Comparison of ENCODE assay signal across 24 cellular contexts in genomic region chr15:65077291-65077980, GRCh38. TPM values are rescaled to one million over a fixed set of nuclear protein-coding genes. Genes with fewer than 3 reads are reported as not detected.
DNase-seq lines count a peak whose midpoint lies in the region; ATAC-seq and TF ChIP-seq lines count a peak whose summit lies in the region.
"Had no signal": no experiment of that assay in that cellular context is flagged by ENCODE, and none has a peak within 500 bp of the region (broad histone marks: within the 10 kb centered on the region; RNA-seq: fewer than 3 reads in every experiment).

No MANE protein-coding gene starts in this region.

- H3K27me3 Mint-ChIP-seq in dendritic cell treated with granulocyte-macrophage colony-stimulating factor and Interleukin-4, amounts not matched to agents 40 ng/mL and 50 ng/mL, for 4 days, result peaks cover 47% of the 10 kb centered on the region
- peaks cover 28% of the 10 kb centered on the region for H3K27me3 Mint-ChIP-seq in nephron progenitor cell (ENCODE audit: low read depth, poor library complexity)
- peaks cover 19% of the 10 kb centered on the region for H3K27me3 Mint-ChIP-seq in activated CD4-positive, alpha-beta T cell treated with anti-CD3 and anti-CD28 coated beads, Interleukin-2, amount 10 ng/mL, durations not matched to agents 24 days and 14 days

- H3K4me1 Mint-ChIP-seq in dendritic cell treated with granulocyte-macrophage colony-stimulating factor and Interleukin-4, amounts not matched to agents 40 ng/mL and 50 ng/mL, for 4 days (ENCODE audit: low read depth), result peaks cover 18% of the 10 kb centered on the region
- peaks cover 49% of the 10 kb centered on the region for H3K4me1 Mint-ChIP-seq in nephron progenitor cell
- H3K4me1 Mint-ChIP-seq in activated CD4-positive, alpha-beta T cell treated with anti-CD3 and anti-CD28 coated beads, Interleukin-2, amount 10 ng/mL, durations not matched to agents 24 days and 14 days, result peaks cover 10% of the 10 kb centered on the region

- ATAC-seq in right cardiac atrium (peak in 1 of 2 donors; percentile 11), left ventricle myocardium superior (no peak), aorta (ENCODE audit: low FRiP score) (peak; percentile 33), GM18511 (IDR thresholded peaks at IDR 0.05; ENCODE audit: unreplicated experiment) (no peak)

- no peaks in the 10 kb centered on the region for H3K9me3 Mint-ChIP-seq in dendritic cell treated with granulocyte-macrophage colony-stimulating factor and Interleukin-4, amounts not matched to agents 40 ng/mL and 50 ng/mL, for 4 days
- H3K9me3 Mint-ChIP-seq in nephron progenitor cell, result peaks cover 18% of the 10 kb centered on the region
- H3K9me3 Mint-ChIP-seq in activated CD4-positive, alpha-beta T cell treated with anti-CD3 and anti-CD28 coated beads, Interleukin-2, amount 10 ng/mL, durations not matched to agents 24 days and 14 days, result no peaks in the 10 kb centered on the region
- H3K9me3 Mint-ChIP-seq: activated CD8-positive, alpha-beta T cell treated with anti-CD3 and anti-CD28 coated beads for 36 hours; CD4-positive, alpha-beta memory T cell had no signal

- H3K4me3 ChIP-seq in right cardiac atrium (ENCODE audit: low read length) (no peak overlapping the region), aorta (ENCODE audit: low read length in 2 of 2) (no peak overlapping the region), PC-9 (no peak overlapping the region)
- H3K4me3 ChIP-seq: hepatocyte, uterus had no signal

- H3K4me1 ChIP-seq in right cardiac atrium (ENCODE audit: control insufficient read depth, insufficient read depth, low read length), result peaks cover 5% of the 10 kb centered on the region
- H3K4me1 ChIP-seq in aorta (ENCODE audit: control insufficient read depth in 1 of 2, insufficient read depth in 2 of 2, low read length in 2 of 2), result no peaks in the 10 kb centered on the region
- H3K4me1 ChIP-seq in PC-9 (replicated peaks; ENCODE audit: insufficient read depth), result no peaks in the 10 kb centered on the region

- H3K27ac ChIP-seq in right cardiac atrium (ENCODE audit: low read length) (no peak overlapping the region), aorta (ENCODE audit: low read depth in 1 of 2, low read length in 2 of 2) (no peak overlapping the region), PC-9 (no peak overlapping the region)
- H3K27ac ChIP-seq: hepatocyte, RWPE1 had no signal

- peak in 2 of 3 donors; percentile 43 to 54 for DNase-seq in right cardiac atrium
- no peak for DNase-seq in left ventricle myocardium superior
- no peak for DNase-seq in nephron progenitor cell
- no peak for DNase-seq in aorta
- DNase-seq in PC-9, result no peak
- DNase-seq in activated CD4-positive, alpha-beta T cell treated with anti-CD3 and anti-CD28 coated beads, Interleukin-2, amount 10 ng/mL, durations not matched to agents 24 days and 14 days, result no peak
- DNase-seq: activated gamma-delta T cell, GDM1, HCEC 1CT, Karpas-422, NCI-H187, NCI-H526 treated with DMSO at 0.1 percent for 48 hours, T1000 had no signal

- H3K4me2 ChIP-seq in PC-9, result no peak overlapping the region
- H3K4me2 ChIP-seq: hepatocyte had no signal

- H3K79me2 ChIP-seq in PC-9 (ENCODE audit: low read depth), result no peaks in the 10 kb centered on the region
- H3K79me2 ChIP-seq: hepatocyte had no signal

- TF ChIP-seq CTCF in nephron progenitor cell (IDR thresholded peaks at IDR 0.05), result no peak
- no peak for TF ChIP-seq CTCF in PC-9 (conservative IDR thresholded peaks at IDR 0.05)

- BruUV-seq in PC-9 (replicated peaks; lab: Mats Ljungman, UMichigan), result no TSS peak

- no peak overlapping the region for H2AFZ ChIP-seq in PC-9
- H2AFZ ChIP-seq: hepatocyte had no signal

- intact Hi-C loops in right cardiac atrium (cut with DNase I), result no loop called here
- intact Hi-C loops in left ventricle myocardium superior (cut with micrococcal nuclease), result no loop called here
- intact Hi-C loops in dendritic cell treated with granulocyte-macrophage colony-stimulating factor and Interleukin-4, amounts not matched to agents 40 ng/mL and 50 ng/mL, for 4 days (cut with micrococcal nuclease), result no loop called here
- intact Hi-C loops in aorta (cut with DNase I), result no loop called here
- intact Hi-C loops in PC-9 (cut with micrococcal nuclease; ENCODE audit: unreplicated experiment), result no loop called here
- intact Hi-C loops in activated CD4-positive, alpha-beta T cell treated with anti-CD3 and anti-CD28 coated beads, Interleukin-2, amount 10 ng/mL, durations not matched to agents 24 days and 14 days (cut with micrococcal nuclease), result loop anchor here (5.0 kb wide), 1 partner anchor 345 kb away; no protein-coding TSS in a partner anchor

- H3K36me3 Mint-ChIP-seq in dendritic cell treated with granulocyte-macrophage colony-stimulating factor and Interleukin-4, amounts not matched to agents 40 ng/mL and 50 ng/mL, for 4 days (ENCODE audit: low read depth), result no peaks in the 10 kb centered on the region
- H3K36me3 Mint-ChIP-seq in nephron progenitor cell (ENCODE audit: low read depth), result no peaks in the 10 kb centered on the region
- H3K36me3 Mint-ChIP-seq in activated CD4-positive, alpha-beta T cell treated with anti-CD3 and anti-CD28 coated beads, Interleukin-2, amount 10 ng/mL, durations not matched to agents 24 days and 14 days (ENCODE audit: low read depth), result no peaks in the 10 kb centered on the region
- H3K36me3 Mint-ChIP-seq: CD4-positive, alpha-beta memory T cell had no signal

- H3K9me2 ChIP-seq in PC-9 (ENCODE audit: insufficient read depth), result no peaks in the 10 kb centered on the region

- H3F3A ChIP-seq in PC-9 (ENCODE audit: insufficient read depth, low read depth), result no peaks in the 10 kb centered on the region

- no peaks in the 10 kb centered on the region for H3K9me3 ChIP-seq in right cardiac atrium (ENCODE audit: control insufficient read depth, low read length)
- H3K9me3 ChIP-seq in aorta (ENCODE audit: control insufficient read depth, low read length), result no peaks in the 10 kb centered on the region
- no peaks in the 10 kb centered on the region for H3K9me3 ChIP-seq in PC-9 (ENCODE audit: insufficient read depth, low read depth)
- H3K9me3 ChIP-seq: uterus had no signal

- peak overlapping the region; percentile 32 for H3K4me3 Mint-ChIP-seq in dendritic cell treated with granulocyte-macrophage colony-stimulating factor and Interleukin-4, amounts not matched to agents 40 ng/mL and 50 ng/mL, for 4 days
- peak overlapping the region; percentile 50 for H3K4me3 Mint-ChIP-seq in nephron progenitor cell
- H3K4me3 Mint-ChIP-seq in activated CD4-positive, alpha-beta T cell treated with anti-CD3 and anti-CD28 coated beads, Interleukin-2, amount 10 ng/mL, durations not matched to agents 24 days and 14 days, result no peak overlapping the region
- H3K4me3 Mint-ChIP-seq: activated CD8-positive, alpha-beta T cell treated with anti-CD3 and anti-CD28 coated beads for 36 hours had no signal

- WGBS in right cardiac atrium, result 59% methylated on average over 85 of the region's 85 CpGs
- WGBS in aorta, 2 donors, result 56 to 63% methylated on average over 85 of the region's 85 CpGs

- no peaks in the 10 kb centered on the region for H4K20me1 ChIP-seq in PC-9 (ENCODE audit: insufficient read depth)

- H3K27ac Mint-ChIP-seq in dendritic cell treated with granulocyte-macrophage colony-stimulating factor and Interleukin-4, amounts not matched to agents 40 ng/mL and 50 ng/mL, for 4 days, result peak overlapping the region; percentile 22
- no peak overlapping the region for H3K27ac Mint-ChIP-seq in nephron progenitor cell
- no peak overlapping the region for H3K27ac Mint-ChIP-seq in activated CD4-positive, alpha-beta T cell treated with anti-CD3 and anti-CD28 coated beads, Interleukin-2, amount 10 ng/mL, durations not matched to agents 24 days and 14 days
- H3K27ac Mint-ChIP-seq: activated CD8-positive, alpha-beta T cell treated with anti-CD3 and anti-CD28 coated beads for 36 hours had no signal

- CTCF ChIA-PET in PC-9 (lab: Charles Lee), result no interaction called here

- H3K36me3 ChIP-seq in aorta (ENCODE audit: control insufficient read depth in 1 of 2, insufficient read depth in 2 of 2, low read length in 1 of 2) (no peaks in the 10 kb centered on the region), PC-9 (ENCODE audit: low read depth) (no peaks in the 10 kb centered on the region)
- H3K36me3 ChIP-seq: uterus had no signal

- H3K27me3 ChIP-seq in right cardiac atrium (ENCODE audit: control insufficient read depth, insufficient read depth) (no peaks in the 10 kb centered on the region), aorta (ENCODE audit: control insufficient read depth in 1 of 2, insufficient read depth in 2 of 2, low read length in 1 of 2) (no peaks in the 10 kb centered on the region), PC-9 (ENCODE audit: insufficient read depth, low read depth) (no peaks in the 10 kb centered on the region; the same call in 1 of the 2 replicates)
- H3K27me3 ChIP-seq: hepatocyte, uterus had no signal

- POLR2A ChIA-PET in PC-9 (lab: Charles Lee; ENCODE audit: unreplicated experiment), result no interaction called here

RNA-seq across cellular contexts. Expression of gene KBTBD13, which starts 0.9 kb away (rescaled TPM):
- total RNA-seq in right cardiac atrium (1 to 10 TPM; 2.8 to 8.9 (median 5.3) TPM), left ventricle myocardium superior (10.6 TPM), aorta (1 to 10 TPM; 1.5 TPM), PC-9 (2021) (not detected in 2 replicates)
- polyA plus RNA-seq in right cardiac atrium (6.9 TPM), aorta (under 1 TPM; 0.05 to 0.25 TPM)
- not detected in 2 replicates for total RNA-seq in activated CD4-positive, alpha-beta T cell treated with anti-CD3 and anti-CD28 coated beads, Interleukin-2, amount 10 ng/mL, durations not matched to agents 24 days and 14 days
- total RNA-seq: activated CD8-positive, alpha-beta T cell treated with anti-CD3 and anti-CD28 coated beads for 36 hours; CD4-positive, alpha-beta memory T cell; hepatocyte; liver; mucosa of gallbladder; osteocyte had no signal
- polyA plus RNA-seq: CD4-positive, alpha-beta memory T cell; liver had no signal

RNA-seq across cellular contexts. Expression of gene RASL12, which starts 9.6 kb away (rescaled TPM):
- total RNA-seq in right cardiac atrium (10 to 100 TPM; 63.2 to 88.0 (median 70.0) TPM), left ventricle myocardium superior (18.9 TPM), aorta (100 to 1,000 TPM in 1 of 2 donors, 10 to 100 TPM in 1; 86.9 to 171 TPM), PC-9 (2021) (not detected in 2 replicates)
- polyA plus RNA-seq in right cardiac atrium (68.8 TPM), aorta (10 to 100 TPM; 51.3 to 82.1 TPM)
- not detected in 2 replicates for total RNA-seq in activated CD4-positive, alpha-beta T cell treated with anti-CD3 and anti-CD28 coated beads, Interleukin-2, amount 10 ng/mL, durations not matched to agents 24 days and 14 days
- total RNA-seq: activated CD8-positive, alpha-beta T cell treated with anti-CD3 and anti-CD28 coated beads for 36 hours; CD4-positive, alpha-beta memory T cell had no signal
- polyA plus RNA-seq: CD4-positive, alpha-beta memory T cell had no signal

RNA-seq across cellular contexts. Expression of gene SLC51B, which starts 32.2 kb away (rescaled TPM):
- not detected for total RNA-seq in right cardiac atrium
- not detected for polyA plus RNA-seq in right cardiac atrium
- total RNA-seq in left ventricle myocardium superior, result not detected
- total RNA-seq in aorta, result not detected
- 10 to 100 TPM in 1 of 2 donors, not detected in 1; 31.4 TPM for polyA plus RNA-seq in aorta
- total RNA-seq in PC-9 (2021), result not detected in 2 replicates
- total RNA-seq in activated CD4-positive, alpha-beta T cell treated with anti-CD3 and anti-CD28 coated beads, Interleukin-2, amount 10 ng/mL, durations not matched to agents 24 days and 14 days, result not detected in 2 replicates
- total RNA-seq: activated CD8-positive, alpha-beta T cell treated with anti-CD3 and anti-CD28 coated beads for 36 hours; cardiac septum; CD4-positive, alpha-beta memory T cell; osteocyte; uterus had no signal
- polyA plus RNA-seq: CD4-positive, alpha-beta memory T cell had no signal

RNA-seq across cellular contexts. Expression of gene UBAP1L, which starts 37.6 kb away (rescaled TPM):
- 1 to 10 TPM; 1.7 to 2.5 (median 1.8) TPM for total RNA-seq in right cardiac atrium
- polyA plus RNA-seq in right cardiac atrium, result 1.4 TPM
- 1.3 TPM for total RNA-seq in left ventricle myocardium superior
- total RNA-seq in aorta, result 10 to 100 TPM in 1 of 2 donors, 1 to 10 TPM in 1; 5.4 to 10.3 TPM
- polyA plus RNA-seq in aorta, result 1 to 10 TPM in 1 of 2 donors, under 1 TPM in 1; 0.88 to 8.6 TPM
- 2.5 and 3.1 TPM in 2 replicates for total RNA-seq in PC-9 (2021)
- 6.3 and 6.6 TPM in 2 replicates for total RNA-seq in activated CD4-positive, alpha-beta T cell treated with anti-CD3 and anti-CD28 coated beads, Interleukin-2, amount 10 ng/mL, durations not matched to agents 24 days and 14 days

RNA-seq across cellular contexts. Expression of gene MTFMT, which starts 48.0 kb away (rescaled TPM):
- total RNA-seq in right cardiac atrium (10 to 100 TPM; 17.4 to 18.0 (median 17.7) TPM), left ventricle myocardium superior (20.4 TPM), aorta (10 to 100 TPM; 11.3 to 15.2 TPM), PC-9 (2021) (16.0 and 24.9 TPM in 2 replicates)
- polyA plus RNA-seq in right cardiac atrium (9.9 TPM), aorta (10 to 100 TPM in 1 of 2 donors, 1 to 10 TPM in 1; 6.1 to 11.0 TPM)
- total RNA-seq in activated CD4-positive, alpha-beta T cell treated with anti-CD3 and anti-CD28 coated beads, Interleukin-2, amount 10 ng/mL, durations not matched to agents 24 days and 14 days, result 19.4 and 21.6 TPM in 2 replicates

Comparison
In these comparisons a context has a peak if more than half of its experiments do, and no peak if none do; other contexts are left out.
1. DNase-seq: peak in right cardiac atrium (2 of 3); none in left ventricle myocardium superior (single experiment), nephron progenitor cell (single experiment), aorta (0 of 2), PC-9 (0 of 2) and activated CD4-positive, alpha-beta T cell treated with anti-CD3 and anti-CD28 coated beads, Interleukin-2, amount 10 ng/mL, durations not matched to agents 24 days and 14 days (single experiment).
2. RNA of gene RASL12, which starts 9.6 kb away (total RNA-seq): 86.9 to 171 TPM in aorta, 63.2 to 88.0 TPM in right cardiac atrium and 18.9 TPM in left ventricle myocardium superior (single experiment); not detected in activated CD4-positive, alpha-beta T cell treated with anti-CD3 and anti-CD28 coated beads, Interleukin-2, amount 10 ng/mL, durations not matched to agents 24 days and 14 days and not detected in PC-9; every median in the first group is over 10 times any median in the second.